In the genomic region with DNA sequence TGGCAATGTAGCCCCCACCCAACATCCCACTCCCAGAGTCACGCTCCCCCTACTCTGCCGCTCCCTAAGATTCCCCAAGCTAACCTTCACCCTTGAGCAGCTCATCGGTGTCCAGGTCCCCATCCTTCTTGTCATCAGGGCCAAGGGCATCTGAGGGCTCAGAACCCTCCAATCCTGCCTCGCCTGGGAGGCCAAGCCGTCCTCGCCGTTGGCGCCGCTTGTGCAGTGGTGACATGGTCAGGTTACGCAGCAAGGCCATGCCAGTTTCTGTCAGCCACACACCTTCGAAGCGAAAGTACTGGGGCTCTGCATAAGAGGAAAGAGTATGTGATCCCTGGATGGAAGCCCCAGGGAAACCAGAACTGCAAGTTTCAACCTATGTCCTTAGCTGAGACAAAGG, we compare ENCODE assay signal across 14 cellular contexts. TPM values are rescaled to one million over a fixed set of nuclear protein-coding genes. Genes with fewer than 3 reads are reported as not detected.
DNase-seq lines count a peak whose midpoint lies in the region; ATAC-seq and TF ChIP-seq lines count a peak whose summit lies in the region.
"Had no signal": no experiment of that assay in that cellular context is flagged by ENCODE, and none has a peak within 500 bp of the region (broad histone marks: within the 10 kb centered on the region; RNA-seq: fewer than 3 reads in every experiment).

No MANE protein-coding gene starts in this region.

- no peaks in the 10 kb centered on the region for H3K9me3 ChIP-seq in T-helper 17 cell (ENCODE audit: control insufficient read depth, low read length, poor library complexity, severe bottlenecking)
- H3K9me3 ChIP-seq: MG63 had no signal

- H3K27ac Mint-ChIP-seq in activated naive CD4-positive, alpha-beta T cell treated with anti-CD3 and anti-CD28 coated beads, Interleukin-2, amount 50 U/mL, for 72 hours, result peak overlapping the region; percentile 22 to 50
- H3K27ac Mint-ChIP-seq in T-helper 17 cell (peak overlapping the region; percentile 53), progenitor cell of endocrine pancreas (peak overlapping the region; percentile 41)
- no peak overlapping the region for H3K27ac Mint-ChIP-seq in activated CD4-positive, alpha-beta T cell treated with anti-CD3 and anti-CD28 coated beads for 36 hours

- H3K27me3 Mint-ChIP-seq in T-helper 17 cell (no peaks in the 10 kb centered on the region), progenitor cell of endocrine pancreas (no peaks in the 10 kb centered on the region)
- H3K27me3 Mint-ChIP-seq in activated CD4-positive, alpha-beta T cell treated with anti-CD3 and anti-CD28 coated beads for 36 hours, result no peaks in the 10 kb centered on the region
- H3K27me3 Mint-ChIP-seq: CD4-positive, alpha-beta memory T cell had no signal

- H3K36me3 Mint-ChIP-seq in activated naive CD4-positive, alpha-beta T cell treated with anti-CD3 and anti-CD28 coated beads, Interleukin-2, amount 50 U/mL, for 72 hours, result peaks cover 12 to 26% of the 10 kb centered on the region in 2 donors
- H3K36me3 Mint-ChIP-seq in T-helper 17 cell (ENCODE audit: low read depth) (peaks cover 6% of the 10 kb centered on the region), progenitor cell of endocrine pancreas (ENCODE audit: insufficient read depth) (peaks cover 24% of the 10 kb centered on the region)
- peaks cover 61% of the 10 kb centered on the region for H3K36me3 Mint-ChIP-seq in activated CD4-positive, alpha-beta T cell treated with anti-CD3 and anti-CD28 coated beads for 36 hours (ENCODE audit: low read depth)

- POLR2A ChIA-PET in activated CD4-positive, alpha-beta T cell treated with anti-CD3 and anti-CD28 coated beads for 36 hours (lab: Charles Lee), result no interaction called here

- CTCF ChIA-PET in activated CD4-positive, alpha-beta T cell treated with anti-CD3 and anti-CD28 coated beads for 36 hours (lab: Charles Lee), result interaction anchor here (0.6 to 3.9 kb wide), 18 partner anchors 11 to 220 kb away, joined by 3 to 27 read pairs (median 6); no protein-coding TSS in a partner anchor

- peaks cover 6% of the 10 kb centered on the region for H3K4me1 Mint-ChIP-seq in T-helper 17 cell
- H3K4me1 Mint-ChIP-seq in progenitor cell of endocrine pancreas (ENCODE audit: low read depth), result no peaks in the 10 kb centered on the region
- peaks cover 2% of the 10 kb centered on the region for H3K4me1 Mint-ChIP-seq in activated CD4-positive, alpha-beta T cell treated with anti-CD3 and anti-CD28 coated beads for 36 hours

- H3K9me3 Mint-ChIP-seq in activated naive CD4-positive, alpha-beta T cell treated with anti-CD3 and anti-CD28 coated beads, Interleukin-2, amount 50 U/mL, for 72 hours, result no peaks in the 10 kb centered on the region
- H3K9me3 Mint-ChIP-seq in progenitor cell of endocrine pancreas (ENCODE audit: low read depth), result no peaks in the 10 kb centered on the region
- no peaks in the 10 kb centered on the region for H3K9me3 Mint-ChIP-seq in activated CD4-positive, alpha-beta T cell treated with anti-CD3 and anti-CD28 coated beads for 36 hours (ENCODE audit: low read depth)
- H3K9me3 Mint-ChIP-seq: CD4-positive, alpha-beta memory T cell had no signal

- TF ChIP-seq CTCF in progenitor cell of endocrine pancreas (IDR thresholded peaks at IDR 0.05; ENCODE audit: unreplicated experiment), result no peak

- ATAC-seq in activated naive CD4-positive, alpha-beta T cell treated with anti-CD3 and anti-CD28 coated beads, Interleukin-2, amount 50 U/mL, for 72 hours, result no peak
- no peak for ATAC-seq in T-helper 17 cell
- ATAC-seq in activated CD4-positive, alpha-beta T cell treated with anti-CD3 and anti-CD28 coated beads for 36 hours, result no peak

- no peak for DNase-seq in activated naive CD4-positive, alpha-beta T cell treated with anti-CD3 and anti-CD28 coated beads, Interleukin-2, amount 50 U/mL, for 72 hours (ENCODE audit: low spot score in 2 of 2)
- DNase-seq in activated naive CD4-positive, alpha-beta T cell treated with Interleukin-2 at 50 U/mL for 16 hours, result no peak
- DNase-seq in T-helper 17 cell (no peak), progenitor cell of endocrine pancreas (ENCODE audit: low spot score, unreplicated experiment) (no peak), NCI-H2196 (lab: John Stamatoyannopoulos, UW; ENCODE audit: unreplicated experiment) (no peak)
- DNase-seq in activated CD4-positive, alpha-beta T cell treated with anti-CD3 and anti-CD28 coated beads for 36 hours, result no peak
- DNase-seq: DND-41, GDM1, H7, MG63, NCI-H1105, NCI-H1694 treated with DMSO at 0.1 percent for 48 hours, NCI-H446 had no signal

- intact Hi-C loops in activated CD4-positive, alpha-beta T cell treated with anti-CD3 and anti-CD28 coated beads for 36 hours (cut with DNase I, micrococcal nuclease), result loop anchor here in 1 of 2 experiments (1.0 kb wide), 1 partner anchor 48 kb away; no protein-coding TSS in a partner anchor

- H3K4me3 Mint-ChIP-seq in T-helper 17 cell (no peak overlapping the region), progenitor cell of endocrine pancreas (ENCODE audit: low read depth) (no peak overlapping the region)
- H3K4me3 Mint-ChIP-seq in activated CD4-positive, alpha-beta T cell treated with anti-CD3 and anti-CD28 coated beads for 36 hours, result no peak overlapping the region
- H3K4me3 Mint-ChIP-seq: CD4-positive, alpha-beta memory T cell had no signal

RNA-seq across cellular contexts. Expression of a gene that starts 15.9 kb away (rescaled TPM):
- 100 to 1,000 TPM in 1 of 2 donors, 10 to 100 TPM in 1; 67.7 to 110 TPM for total RNA-seq in activated naive CD4-positive, alpha-beta T cell treated with anti-CD3 and anti-CD28 coated beads, Interleukin-2, amount 50 U/mL, for 72 hours
- 100 to 1,000 TPM; 137 to 139 TPM for total RNA-seq in T-helper 17 cell
- 130 and 132 TPM in 2 replicates for total RNA-seq in progenitor cell of endocrine pancreas
- 10 to 100 TPM; 48.3 to 58.2 TPM for total RNA-seq in activated CD4-positive, alpha-beta T cell treated with anti-CD3 and anti-CD28 coated beads for 36 hours

RNA-seq across cellular contexts. Expression of a gene that starts 25.1 kb away (rescaled TPM):
- 10 to 100 TPM; 12.7 to 19.7 TPM for total RNA-seq in activated naive CD4-positive, alpha-beta T cell treated with anti-CD3 and anti-CD28 coated beads, Interleukin-2, amount 50 U/mL, for 72 hours
- total RNA-seq in T-helper 17 cell (1 to 10 TPM; 7.9 to 8.1 TPM), progenitor cell of endocrine pancreas (0.72 and 0.75 TPM in 2 replicates)
- total RNA-seq in activated CD4-positive, alpha-beta T cell treated with anti-CD3 and anti-CD28 coated beads for 36 hours, result 10 to 100 TPM in 1 of 2 experiments, 1 to 10 TPM in 1; 6.7 to 13.3 TPM

RNA-seq across cellular contexts. Expression of a gene that starts 26.1 kb away (rescaled TPM):
- 10 to 100 TPM; 52.5 to 58.7 TPM for total RNA-seq in activated naive CD4-positive, alpha-beta T cell treated with anti-CD3 and anti-CD28 coated beads, Interleukin-2, amount 50 U/mL, for 72 hours
- total RNA-seq in T-helper 17 cell (10 to 100 TPM; 41.4 to 47.7 TPM), progenitor cell of endocrine pancreas (52.7 and 59.4 TPM in 2 replicates)
- total RNA-seq in activated CD4-positive, alpha-beta T cell treated with anti-CD3 and anti-CD28 coated beads for 36 hours, result 10 to 100 TPM; 54.5 to 62.6 TPM

RNA-seq across cellular contexts. Expression of a gene that starts 45.5 kb away (rescaled TPM):
- 1 to 10 TPM in 1 of 2 donors, under 1 TPM in 1; 0.07 to 1.1 TPM for total RNA-seq in activated naive CD4-positive, alpha-beta T cell treated with anti-CD3 and anti-CD28 coated beads, Interleukin-2, amount 50 U/mL, for 72 hours
- total RNA-seq in T-helper 17 cell, result under 1 TPM; 0.62 to 0.70 TPM
- 0.40 and 0.57 TPM in 2 replicates for total RNA-seq in progenitor cell of endocrine pancreas
- total RNA-seq in activated CD4-positive, alpha-beta T cell treated with anti-CD3 and anti-CD28 coated beads for 36 hours, result under 1 TPM; 0.48 to 0.61 TPM
- total RNA-seq: CD4-positive, alpha-beta memory T cell had no signal

RNA-seq across cellular contexts. Expression of a gene that starts 49.9 kb away (rescaled TPM):
- 1 to 10 TPM in 1 of 2 donors, under 1 TPM in 1; 0.19 to 1.0 TPM for total RNA-seq in activated naive CD4-positive, alpha-beta T cell treated with anti-CD3 and anti-CD28 coated beads, Interleukin-2, amount 50 U/mL, for 72 hours
- total RNA-seq in T-helper 17 cell (under 1 TPM; 0.17 to 0.44 TPM), progenitor cell of endocrine pancreas (0.29 and 0.34 TPM in 2 replicates)
- not detected for total RNA-seq in activated CD4-positive, alpha-beta T cell treated with anti-CD3 and anti-CD28 coated beads for 36 hours
- total RNA-seq: H7 had no signal
